ENCODE assay signal across 1 cellular context in the genomic region with DNA sequence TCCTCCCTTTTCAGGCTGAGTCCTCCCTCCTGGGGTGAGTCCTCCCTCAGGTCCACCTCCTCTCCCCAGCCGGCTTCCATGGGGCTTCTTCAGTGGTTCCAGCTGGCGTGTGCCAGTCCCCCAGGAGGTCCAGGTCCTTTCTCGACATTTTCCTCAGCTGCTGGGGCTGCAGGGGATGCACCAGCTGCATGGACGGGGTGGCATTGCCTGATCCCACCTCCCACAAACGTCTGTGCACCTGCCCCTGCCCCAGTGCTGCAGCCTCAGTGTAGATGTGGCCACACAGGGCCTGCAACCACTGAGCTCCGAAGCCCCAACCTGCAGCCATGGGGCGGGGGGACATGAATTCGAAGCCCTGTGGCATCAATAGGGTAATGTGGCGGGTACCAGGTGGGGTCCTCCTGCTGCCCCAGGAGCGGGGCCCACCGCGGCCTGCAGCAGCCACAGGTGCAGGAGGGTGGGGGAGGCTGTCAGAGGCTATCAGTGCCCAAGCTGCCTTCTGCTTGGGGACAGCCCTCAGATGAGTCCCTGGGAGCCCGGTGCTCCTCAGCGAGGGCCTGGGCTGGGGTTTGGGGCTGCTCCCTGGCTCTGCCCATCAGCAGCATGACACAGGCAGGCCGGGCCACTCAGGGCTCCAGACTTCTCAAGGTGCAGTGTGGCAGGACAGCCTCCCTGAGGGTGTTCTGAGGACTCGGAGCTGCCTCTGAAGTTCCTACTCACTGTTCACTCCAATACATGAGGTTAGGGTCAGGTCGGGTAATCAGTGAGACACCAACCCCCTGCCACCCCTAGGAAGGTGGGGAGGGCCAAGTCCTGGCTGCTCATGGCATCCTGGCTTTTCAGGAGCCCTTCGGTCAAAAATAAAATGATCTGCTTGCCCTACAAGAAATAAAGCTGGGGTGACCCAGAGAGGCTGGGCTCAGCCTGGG.
TF ChIP-seq lines count a peak whose summit lies in the region.

No MANE protein-coding gene starts in this region.

TF ChIP-seq in IMR-90, 13 proteins besides CTCF, POLR2A, EP300 and RAD21 (continued from another document):
- TF ChIP-seq MAZ (IDR thresholded peaks at IDR 0.05; ENCODE audit: borderline replicate concordance, low read depth, low read length) (no peak), RFX5 (IDR thresholded peaks at IDR 0.05; ENCODE audit: low read depth, low read length) (no peak), BHLHE40 (IDR thresholded peaks at IDR 0.05; ENCODE audit: low read depth, low read length) (no peak), CHD1 (IDR thresholded peaks at IDR 0.05; ENCODE audit: low read depth, low read length) (no peak), CEBPB (IDR thresholded peaks at IDR 0.05; ENCODE audit: low read depth, low read length) (no peak), NFE2L2 (IDR thresholded peaks at IDR 0.05; ENCODE audit: low read depth, low read length) (no peak), MAFK (IDR thresholded peaks at IDR 0.05; ENCODE audit: low read depth, low read length) (no peak), RCOR1 (IDR thresholded peaks at IDR 0.05; ENCODE audit: insufficient replicate concordance, low read length) (no peak)
- TF ChIP-seq, protein P1, sequence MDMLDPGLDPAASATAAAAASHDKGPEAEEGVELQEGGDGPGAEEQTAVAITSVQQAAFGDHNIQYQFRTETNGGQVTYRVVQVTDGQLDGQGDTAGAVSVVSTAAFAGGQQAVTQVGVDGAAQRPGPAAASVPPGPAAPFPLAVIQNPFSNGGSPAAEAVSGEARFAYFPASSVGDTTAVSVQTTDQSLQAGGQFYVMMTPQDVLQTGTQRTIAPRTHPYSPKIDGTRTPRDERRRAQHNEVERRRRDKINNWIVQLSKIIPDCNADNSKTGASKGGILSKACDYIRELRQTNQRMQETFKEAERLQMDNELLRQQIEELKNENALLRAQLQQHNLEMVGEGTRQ (IDR thresholded peaks at IDR 0.05; ENCODE audit: low read depth, low read length) = no peak
